In genomic region chr6:134177236-134177635, GRCh38 we compare ENCODE assay signal across 7 cellular contexts.
DNase-seq lines count a peak whose midpoint lies in the region; ATAC-seq and TF ChIP-seq lines count a peak whose summit lies in the region.

No MANE protein-coding gene starts in this region.

- intact Hi-C loops in Calu3 (cut with micrococcal nuclease; ENCODE audit: unreplicated experiment), result loop anchor here (5.0 to 10.0 kb wide), 5 partner anchors 60 to 578 kb away; no protein-coding TSS in a partner anchor
- intact Hi-C loops in activated B cell treated with CpG ODN at 0.5 μM for 24 hours (cut with micrococcal nuclease), result loop anchor here (5.0 to 10.0 kb wide), 5 partner anchors 40 to 1318 kb away; partner anchors contain the start of genes AHI1 and MYB

- H3K36me3 Mint-ChIP-seq in Calu3 (ENCODE audit: insufficient read depth, unreplicated experiment) (peaks cover 51% of the 10 kb centered on the region), activated B cell treated with CpG ODN at 0.5 μM for 24 hours (ENCODE audit: low read depth) (peaks cover 18% of the 10 kb centered on the region)

- ATAC-seq in activated B cell treated with CpG ODN at 0.5 μM for 24 hours (ENCODE audit: low read depth) (no peak), foreskin keratinocyte (no peak), HG02852 (IDR thresholded peaks at IDR 0.05; ENCODE audit: unreplicated experiment) (no peak), GM21526 (IDR thresholded peaks at IDR 0.05; ENCODE audit: low FRiP score, unreplicated experiment) (no peak)

- BruUV-seq in Calu3 (replicated peaks; lab: Mats Ljungman, UMichigan), result no TSS peak

- H3K9me3 Mint-ChIP-seq in Calu3 (ENCODE audit: low read depth, unreplicated experiment) (no peaks in the 10 kb centered on the region), activated B cell treated with CpG ODN at 0.5 μM for 24 hours (no peaks in the 10 kb centered on the region)

- H3K27me3 Mint-ChIP-seq in Calu3 (ENCODE audit: unreplicated experiment) (no peaks in the 10 kb centered on the region), activated B cell treated with CpG ODN at 0.5 μM for 24 hours (no peaks in the 10 kb centered on the region)

- H3K36me3 ChIP-seq in skeletal muscle tissue (ENCODE audit: control insufficient read depth in 3 of 3, insufficient read depth in 3 of 3, low read length in 3 of 3), result peaks cover 11 to 17% (median 12%) of the 10 kb centered on the region in 3 donors

- no peaks in the 10 kb centered on the region for H3K9me3 ChIP-seq in skeletal muscle tissue (ENCODE audit: control insufficient read depth in 3 of 3, low read length in 3 of 3)

- POLR2A ChIA-PET in activated B cell treated with CpG ODN at 0.5 μM for 24 hours (lab: Charles Lee), result interaction anchor here (1.0 to 3.2 kb wide), 8 partner anchors 16 to 464 kb away, joined by 3 to 18 read pairs (median 4); no protein-coding TSS in a partner anchor

- CTCF ChIA-PET in Calu3 (lab: Charles Lee) (interaction anchor here (0.5 to 1.5 kb wide), 3 partner anchors 82 to 467 kb away, joined by 3 to 11 read pairs (median 3); no protein-coding TSS in a partner anchor), activated B cell treated with CpG ODN at 0.5 μM for 24 hours (lab: Charles Lee) (interaction anchor here (0.6 to 5.8 kb wide), 8 partner anchors 65 to 514 kb away, joined by 3 to 88 read pairs (median 3); no protein-coding TSS in a partner anchor)

- H3K4me1 Mint-ChIP-seq in Calu3 (ENCODE audit: low read depth, unreplicated experiment) (peaks cover 43% of the 10 kb centered on the region), activated B cell treated with CpG ODN at 0.5 μM for 24 hours (peaks cover 48% of the 10 kb centered on the region)

- DNase-seq in Calu3 (no peak), activated B cell treated with CpG ODN at 0.5 μM for 24 hours (no peak), foreskin keratinocyte (no peak), iPS-NIHi11 (ENCODE audit: low spot score) (no peak)

- H3K27ac Mint-ChIP-seq in Calu3 (ENCODE audit: unreplicated experiment) (no peak overlapping the region), activated B cell treated with CpG ODN at 0.5 μM for 24 hours (no peak overlapping the region)

- no peak for TF ChIP-seq CTCF in Calu3 (IDR thresholded peaks at IDR 0.05; ENCODE audit: unreplicated experiment)
- no peak for TF ChIP-seq CTCF in activated B cell treated with CpG ODN at 0.5 μM for 24 hours (IDR thresholded peaks at IDR 0.05)
- no peak for TF ChIP-seq CTCF in foreskin keratinocyte (conservative IDR thresholded peaks at IDR 0.05)

- H3K4me3 Mint-ChIP-seq in Calu3 (ENCODE audit: low read depth, unreplicated experiment) (peak overlapping the region; percentile 72), activated B cell treated with CpG ODN at 0.5 μM for 24 hours (peak overlapping the region; percentile 93)

- peak overlapping the region; percentile 73 to 90 (median 86) for H3K9ac ChIP-seq in skeletal muscle tissue (ENCODE audit: low read depth in 1 of 3, low read length in 3 of 3)

- peak overlapping the region; percentile 43 to 82 (median 68) for H3K4me3 ChIP-seq in skeletal muscle tissue (ENCODE audit: low read length in 3 of 3)

- H3K27ac ChIP-seq in foreskin keratinocyte (peak overlapping the region; percentile 62), skeletal muscle tissue (ENCODE audit: low read depth, low read length) (peak overlapping the region; percentile 98)

- H3K4me1 ChIP-seq in foreskin keratinocyte (peaks cover 10% of the 10 kb centered on the region), skeletal muscle tissue (ENCODE audit: control insufficient read depth in 3 of 3, insufficient read depth in 3 of 3, low read length in 3 of 3) (peaks cover 22 to 29% (median 25%) of the 10 kb centered on the region in 3 donors)

- H3K27me3 ChIP-seq in foreskin keratinocyte, result no peaks in the 10 kb centered on the region
- H3K27me3 ChIP-seq in skeletal muscle tissue (ENCODE audit: control insufficient read depth in 3 of 3, insufficient read depth in 3 of 3, low read length in 3 of 3), result no peaks in the 10 kb centered on the region
